ENCODE assay signal across 8 cellular contexts in genomic region chr1:108559215-108560142, GRCh38. TPM values are rescaled to one million over a fixed set of nuclear protein-coding genes. Genes with fewer than 3 reads are reported as not detected.
A peak's percentile ranks its signal among the peaks of the same experiment; 100 is the strongest.
DNase-seq lines count a peak whose midpoint lies in the region; ATAC-seq and TF ChIP-seq lines count a peak whose summit lies in the region.

EEIG2 (plus strand) TSS chr1:108560100; CDS start chr1:108560429, 329 bp downstream.

- peak within 1 kb of the TSS; percentile 50 for H3K27ac ChIP-seq in HL-60 (replicated peaks)

- peak in 1 of 2 experiments; percentile 51 for TF ChIP-seq CTCF in Caco-2 (IDR thresholded peaks at IDR 0.05; ENCODE audit: insufficient read depth in 1 of 2, low read depth in 1 of 2, low read length in 1 of 2, severe bottlenecking in 1 of 2, unreplicated experiment in 1 of 2)
- TF ChIP-seq CTCF in HL-60 (IDR thresholded peaks at IDR 0.05; ENCODE audit: insufficient read depth, low read length), result peak; percentile 50
- TF ChIP-seq CTCF in endothelial cell (IDR thresholded peaks at IDR 0.05; ENCODE audit: unreplicated experiment), result peak; percentile 85

- H3K27me3 ChIP-seq in Caco-2 (replicated peaks; ENCODE audit: control insufficient read depth, insufficient read depth, low read length) (no peaks in the 10 kb centered on the region), HL-60 (ENCODE audit: insufficient read depth, poor library complexity, severe bottlenecking) (no peaks in the 10 kb centered on the region)

- POLR2A ChIA-PET in Caco-2 (lab: Charles Lee), result no interaction called here

- DNase-seq in Caco-2, result peak; percentile 73 to 89
- DNase-seq in HL-60 (ENCODE audit: low read depth in 1 of 2, low spot score in 1 of 2), result peak; percentile 67 to 91
- peak; percentile 96 for DNase-seq in NOMO-1 treated with DMSO at 0.1 percent for 48 hours (lab: John Stamatoyannopoulos, UW; ENCODE audit: unreplicated experiment)
- DNase-seq in activated CD8-positive, alpha-beta memory T cell treated with anti-CD3 and anti-CD28 coated beads for 4 hours (ENCODE audit: low read depth in 2 of 2), result peak; percentile 80 to 81
- DNase-seq in endothelial cell (ENCODE audit: low spot score), result peak; percentile 98
- peak; percentile 78 for DNase-seq in middle frontal gyrus (ENCODE audit: extremely low spot score, low spot score)
- peak; percentile 82 to 86 for DNase-seq in stimulated activated CD8-positive, alpha-beta memory T cell treated with anti-CD3 and anti-CD28 coated beads, Interleukin-15, amount 100 ng/mL, for 48 hours (ENCODE audit: low read depth in 2 of 2)

- no peaks in the 10 kb centered on the region for H3K36me3 ChIP-seq in Caco-2 (ENCODE audit: control insufficient read depth, insufficient read depth, low read length)

- H3K4me3 ChIP-seq in Caco-2 (ENCODE audit: low read depth, low read length) (peak within 1 kb of the TSS; percentile 48), HL-60 (replicated peaks; ENCODE audit: insufficient read depth, low read length) (peak within 1 kb of the TSS; percentile 68)

- CTCF ChIA-PET in Caco-2 (lab: Charles Lee), result interaction anchor here (0.6 to 2.1 kb wide), 6 partner anchors 11 to 359 kb away, joined by 3 to 9 read pairs (median 4); partner anchors contain the start of gene SLC25A24

- no peaks in the 10 kb centered on the region for H3K9me3 ChIP-seq in Caco-2

- H3K9me3 Mint-ChIP-seq in Caco-2 (ENCODE audit: unreplicated experiment), result no peaks in the 10 kb centered on the region
- H3K9me3 Mint-ChIP-seq in endothelial cell (ENCODE audit: unreplicated experiment), result no peaks in the 10 kb centered on the region

- H3K36me3 Mint-ChIP-seq in Caco-2 (ENCODE audit: insufficient read depth, unreplicated experiment) (no peaks in the 10 kb centered on the region), endothelial cell (ENCODE audit: low read depth, unreplicated experiment) (no peaks in the 10 kb centered on the region)

- H3K4me1 Mint-ChIP-seq in Caco-2 (ENCODE audit: low read depth, unreplicated experiment), result peaks cover 11% of the 10 kb centered on the region
- H3K4me1 Mint-ChIP-seq in endothelial cell (ENCODE audit: unreplicated experiment), result peaks cover 27% of the 10 kb centered on the region

- H3K27ac Mint-ChIP-seq in Caco-2 (ENCODE audit: unreplicated experiment), result no peak within 1 kb of the TSS
- peak within 1 kb of the TSS; percentile 93 for H3K27ac Mint-ChIP-seq in endothelial cell (ENCODE audit: unreplicated experiment)

- H3K4me3 Mint-ChIP-seq in Caco-2 (ENCODE audit: unreplicated experiment) (peak within 1 kb of the TSS; percentile 85), endothelial cell (ENCODE audit: unreplicated experiment) (peak within 1 kb of the TSS; percentile 98)

- intact Hi-C loops in Caco-2 (cut with micrococcal nuclease; ENCODE audit: unreplicated experiment), result loop anchor here (2.0 kb wide), 2 partner anchors 23 to 83 kb away; no protein-coding TSS in a partner anchor

- no TSS peak for BruUV-seq in Caco-2 (replicated peaks; lab: Mats Ljungman, UMichigan)

- peak; percentile 80 for ATAC-seq in GM19467 (IDR thresholded peaks at IDR 0.05; ENCODE audit: unreplicated experiment)

- H3K4me1 ChIP-seq in Caco-2, result peaks cover 4% of the 10 kb centered on the region; the same call in 1 of the 2 replicates

- H3K27me3 Mint-ChIP-seq in Caco-2 (ENCODE audit: insufficient read depth, unreplicated experiment) (no peaks in the 10 kb centered on the region), endothelial cell (ENCODE audit: unreplicated experiment) (peaks cover 2% of the 10 kb centered on the region)

RNA-seq across cellular contexts. Expression of gene EEIG2, which starts in this region (rescaled TPM):
- 2.8 and 3.1 TPM in 2 replicates for total RNA-seq in Caco-2 (2022)
- total RNA-seq in endothelial cell (ENCODE audit: unreplicated experiment), result 18.8 TPM

Comparison
In these comparisons a context has a peak if more than half of its experiments do, and no peak if none do; other contexts are left out.
1. Peak in every context shown above with its lines: DNase-seq, ATAC-seq, H3K4me3 ChIP-seq and H3K27ac ChIP-seq.